Comparison of ENCODE assay signal across 1 cellular context in genomic region chr4:166658585-166658984, GRCh38.
TF ChIP-seq lines count a peak whose summit lies in the region.

No MANE protein-coding gene starts in this region.

TF ChIP-seq in GM12878, 131 proteins besides CTCF, POLR2A, EP300 and RAD21 (continued from another document):
- TF ChIP-seq BCL11A (IDR thresholded peaks at IDR 0.05; ENCODE audit: low read depth, low read length) (no peak), NFIC (IDR thresholded peaks at IDR 0.05; ENCODE audit: low read depth, low read length) (peak; percentile 41; the same call in 1 of the 2 replicates), MYC (IDR thresholded peaks at IDR 0.05; ENCODE audit: insufficient read depth, insufficient read length, insufficient replicate concordance, low read length, severe bottlenecking) (no peak), MEF2B (IDR thresholded peaks at IDR 0.05; ENCODE audit: partially characterized antibody, poor library complexity, severe bottlenecking) (peak; percentile 29), SUPT20H (IDR thresholded peaks at IDR 0.05; ENCODE audit: borderline replicate concordance, control insufficient read depth, low read depth, low read length) (no peak), CEBPZ (IDR thresholded peaks at IDR 0.05; ENCODE audit: low read depth, low read length) (no peak), ZNF384 (IDR thresholded peaks at IDR 0.05; ENCODE audit: borderline replicate concordance, low read depth, low read length) (peak; percentile 54; the same call in 1 of the 2 replicates), PAX8 (IDR thresholded peaks at IDR 0.05) (no peak), ATF7 (IDR thresholded peaks at IDR 0.05; ENCODE audit: low read depth) (0 out of 2 replicates have a peak, but pooled peaks have one; percentile 21), POU2F2 (IDR thresholded peaks at IDR 0.05; ENCODE audit: borderline replicate concordance, low read depth, low read length) (no peak), HCFC1 (IDR thresholded peaks at IDR 0.05; ENCODE audit: low read length) (no peak), BHLHE40 (IDR thresholded peaks at IDR 0.05; ENCODE audit: borderline replicate concordance in 1 of 2, low read depth in 2 of 2, low read length in 1 of 2) (peak in 1 of 2 experiments; percentile 19; a peak in 2 of 4 replicates), TBL1XR1 (IDR thresholded peaks at IDR 0.05; ENCODE audit: low read depth, low read length) (no peak), RELA (IDR thresholded peaks at IDR 0.05; ENCODE audit: borderline replicate concordance, partially characterized antibody) (no peak), IRF4 (IDR thresholded peaks at IDR 0.05; ENCODE audit: low read depth, low read length) (0 out of 2 replicates have a peak, but pooled peaks have one; percentile 12)
- TF ChIP-seq, protein P1, sequence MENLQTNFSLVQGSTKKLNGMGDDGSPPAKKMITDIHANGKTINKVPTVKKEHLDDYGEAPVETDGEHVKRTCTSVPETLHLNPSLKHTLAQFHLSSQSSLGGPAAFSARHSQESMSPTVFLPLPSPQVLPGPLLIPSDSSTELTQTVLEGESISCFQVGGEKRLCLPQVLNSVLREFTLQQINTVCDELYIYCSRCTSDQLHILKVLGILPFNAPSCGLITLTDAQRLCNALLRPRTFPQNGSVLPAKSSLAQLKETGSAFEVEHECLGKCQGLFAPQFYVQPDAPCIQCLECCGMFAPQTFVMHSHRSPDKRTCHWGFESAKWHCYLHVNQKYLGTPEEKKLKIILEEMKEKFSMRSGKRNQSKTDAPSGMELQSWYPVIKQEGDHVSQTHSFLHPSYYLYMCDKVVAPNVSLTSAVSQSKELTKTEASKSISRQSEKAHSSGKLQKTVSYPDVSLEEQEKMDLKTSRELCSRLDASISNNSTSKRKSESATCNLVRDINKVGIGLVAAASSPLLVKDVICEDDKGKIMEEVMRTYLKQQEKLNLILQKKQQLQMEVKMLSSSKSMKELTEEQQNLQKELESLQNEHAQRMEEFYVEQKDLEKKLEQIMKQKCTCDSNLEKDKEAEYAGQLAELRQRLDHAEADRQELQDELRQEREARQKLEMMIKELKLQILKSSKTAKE (IDR thresholded peaks at IDR 0.05; ENCODE audit: low read depth, poor library complexity, severe bottlenecking): peak; percentile 74
- TF ChIP-seq, protein P2, sequence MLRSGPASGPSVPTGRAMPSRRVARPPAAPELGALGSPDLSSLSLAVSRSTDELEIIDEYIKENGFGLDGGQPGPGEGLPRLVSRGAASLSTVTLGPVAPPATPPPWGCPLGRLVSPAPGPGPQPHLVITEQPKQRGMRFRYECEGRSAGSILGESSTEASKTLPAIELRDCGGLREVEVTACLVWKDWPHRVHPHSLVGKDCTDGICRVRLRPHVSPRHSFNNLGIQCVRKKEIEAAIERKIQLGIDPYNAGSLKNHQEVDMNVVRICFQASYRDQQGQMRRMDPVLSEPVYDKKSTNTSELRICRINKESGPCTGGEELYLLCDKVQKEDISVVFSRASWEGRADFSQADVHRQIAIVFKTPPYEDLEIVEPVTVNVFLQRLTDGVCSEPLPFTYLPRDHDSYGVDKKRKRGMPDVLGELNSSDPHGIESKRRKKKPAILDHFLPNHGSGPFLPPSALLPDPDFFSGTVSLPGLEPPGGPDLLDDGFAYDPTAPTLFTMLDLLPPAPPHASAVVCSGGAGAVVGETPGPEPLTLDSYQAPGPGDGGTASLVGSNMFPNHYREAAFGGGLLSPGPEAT (IDR thresholded peaks at IDR 0.05; ENCODE audit: low read depth): peak; percentile 53; the same call in 1 of the 2 replicates
- TF ChIP-seq, protein P3, sequence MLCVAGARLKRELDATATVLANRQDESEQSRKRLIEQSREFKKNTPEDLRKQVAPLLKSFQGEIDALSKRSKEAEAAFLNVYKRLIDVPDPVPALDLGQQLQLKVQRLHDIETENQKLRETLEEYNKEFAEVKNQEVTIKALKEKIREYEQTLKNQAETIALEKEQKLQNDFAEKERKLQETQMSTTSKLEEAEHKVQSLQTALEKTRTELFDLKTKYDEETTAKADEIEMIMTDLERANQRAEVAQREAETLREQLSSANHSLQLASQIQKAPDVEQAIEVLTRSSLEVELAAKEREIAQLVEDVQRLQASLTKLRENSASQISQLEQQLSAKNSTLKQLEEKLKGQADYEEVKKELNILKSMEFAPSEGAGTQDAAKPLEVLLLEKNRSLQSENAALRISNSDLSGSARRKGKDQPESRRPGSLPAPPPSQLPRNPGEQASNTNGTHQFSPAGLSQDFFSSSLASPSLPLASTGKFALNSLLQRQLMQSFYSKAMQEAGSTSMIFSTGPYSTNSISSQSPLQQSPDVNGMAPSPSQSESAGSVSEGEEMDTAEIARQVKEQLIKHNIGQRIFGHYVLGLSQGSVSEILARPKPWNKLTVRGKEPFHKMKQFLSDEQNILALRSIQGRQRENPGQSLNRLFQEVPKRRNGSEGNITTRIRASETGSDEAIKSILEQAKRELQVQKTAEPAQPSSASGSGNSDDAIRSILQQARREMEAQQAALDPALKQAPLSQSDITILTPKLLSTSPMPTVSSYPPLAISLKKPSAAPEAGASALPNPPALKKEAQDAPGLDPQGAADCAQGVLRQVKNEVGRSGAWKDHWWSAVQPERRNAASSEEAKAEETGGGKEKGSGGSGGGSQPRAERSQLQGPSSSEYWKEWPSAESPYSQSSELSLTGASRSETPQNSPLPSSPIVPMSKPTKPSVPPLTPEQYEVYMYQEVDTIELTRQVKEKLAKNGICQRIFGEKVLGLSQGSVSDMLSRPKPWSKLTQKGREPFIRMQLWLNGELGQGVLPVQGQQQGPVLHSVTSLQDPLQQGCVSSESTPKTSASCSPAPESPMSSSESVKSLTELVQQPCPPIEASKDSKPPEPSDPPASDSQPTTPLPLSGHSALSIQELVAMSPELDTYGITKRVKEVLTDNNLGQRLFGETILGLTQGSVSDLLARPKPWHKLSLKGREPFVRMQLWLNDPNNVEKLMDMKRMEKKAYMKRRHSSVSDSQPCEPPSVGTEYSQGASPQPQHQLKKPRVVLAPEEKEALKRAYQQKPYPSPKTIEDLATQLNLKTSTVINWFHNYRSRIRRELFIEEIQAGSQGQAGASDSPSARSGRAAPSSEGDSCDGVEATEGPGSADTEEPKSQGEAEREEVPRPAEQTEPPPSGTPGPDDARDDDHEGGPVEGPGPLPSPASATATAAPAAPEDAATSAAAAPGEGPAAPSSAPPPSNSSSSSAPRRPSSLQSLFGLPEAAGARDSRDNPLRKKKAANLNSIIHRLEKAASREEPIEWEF (IDR thresholded peaks at IDR 0.05; ENCODE audit: insufficient replicate concordance, low read depth, low read length): no peak
TF ChIP-seq in GM12878: peak in this region for 12.
